8 cellular contexts compared by ENCODE assay signal in the genomic region with DNA sequence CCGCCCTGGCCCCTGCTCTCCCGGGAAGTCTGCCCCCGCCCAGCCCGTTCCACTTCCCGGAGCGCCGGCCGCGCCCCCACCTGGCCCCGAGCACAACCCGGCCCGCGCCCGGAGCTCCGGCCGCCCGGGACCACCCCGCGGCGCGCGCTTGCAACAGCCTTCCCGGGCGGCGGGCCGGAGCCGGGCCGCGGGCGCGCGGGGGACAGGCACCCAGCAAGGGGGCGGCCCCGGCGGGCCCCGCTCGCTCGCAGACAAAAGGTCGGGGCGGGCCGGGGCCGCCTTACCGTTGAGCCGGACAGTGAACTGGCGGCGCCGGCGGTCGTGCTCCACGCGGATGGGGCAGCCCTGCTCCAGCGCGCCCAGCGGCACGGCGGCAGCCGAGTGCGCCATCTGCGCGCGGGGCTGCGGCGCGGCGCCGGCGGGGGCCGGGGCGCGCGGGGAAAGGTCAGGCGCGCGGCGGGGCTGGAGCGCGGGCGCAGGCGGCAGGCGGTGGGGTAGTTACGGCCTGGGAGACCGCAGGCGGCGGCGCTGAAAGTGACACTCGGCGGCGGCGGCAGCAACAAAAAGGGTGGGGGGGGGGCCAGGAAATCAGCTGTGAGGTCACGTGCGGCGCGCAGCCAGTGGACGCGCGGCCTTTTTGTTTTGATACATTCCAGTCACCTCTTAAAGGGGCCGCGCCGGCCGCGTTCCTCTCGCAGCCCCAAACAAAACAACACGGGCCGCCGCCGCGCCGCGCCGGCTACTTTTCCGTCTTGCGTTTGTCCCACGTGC. TPM values are rescaled to one million over a fixed set of nuclear protein-coding genes. Genes with fewer than 3 reads are reported as not detected.
DNase-seq lines count a peak whose midpoint lies in the region; ATAC-seq and TF ChIP-seq lines count a peak whose summit lies in the region.

A gene with protein sequence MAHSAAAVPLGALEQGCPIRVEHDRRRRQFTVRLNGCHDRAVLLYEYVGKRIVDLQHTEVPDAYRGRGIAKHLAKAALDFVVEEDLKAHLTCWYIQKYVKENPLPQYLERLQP (minus strand): TSS at position 536 of the 771 bp plus-strand sequence. CDS start 146 bp downstream, at position 390.

- peak; percentile 80 for ATAC-seq in GM19035 (IDR thresholded peaks at IDR 0.05; ENCODE audit: unreplicated experiment)
- peak; percentile 74 for ATAC-seq in HG03280 (IDR thresholded peaks at IDR 0.05; ENCODE audit: unreplicated experiment)

- H3K27me3 Mint-ChIP-seq in endothelial cell (ENCODE audit: unreplicated experiment) (peaks cover 19% of the 10 kb centered on the region), mesothelial cell of epicardium (ENCODE audit: low read depth) (no peaks in the 10 kb centered on the region)

- TF ChIP-seq CTCF in endothelial cell (IDR thresholded peaks at IDR 0.05; ENCODE audit: unreplicated experiment) (no peak), mesothelial cell of epicardium (IDR thresholded peaks at IDR 0.05; ENCODE audit: unreplicated experiment) (no peak)

- peak within 1 kb of the TSS; percentile 88 for H3K4me3 Mint-ChIP-seq in endothelial cell (ENCODE audit: unreplicated experiment)
- H3K4me3 Mint-ChIP-seq in mesothelial cell of epicardium = peak within 1 kb of the TSS; percentile 78

- peaks cover 6% of the 10 kb centered on the region for H3K36me3 Mint-ChIP-seq in endothelial cell (ENCODE audit: low read depth, unreplicated experiment)
- no peaks in the 10 kb centered on the region for H3K36me3 Mint-ChIP-seq in mesothelial cell of epicardium

- H3K4me1 Mint-ChIP-seq in endothelial cell (ENCODE audit: unreplicated experiment) = peaks cover 7% of the 10 kb centered on the region
- H3K4me1 Mint-ChIP-seq in mesothelial cell of epicardium = peaks cover 4% of the 10 kb centered on the region

- peak; percentile 92 for DNase-seq in AG08396 (ENCODE audit: low spot score)
- DNase-seq in NOMO-1 treated with dmso at 0.1 percent for 144 hours (lab: John Stamatoyannopoulos, UW; ENCODE audit: unreplicated experiment) = peak; percentile 76
- DNase-seq in activated CD8-positive, alpha-beta memory T cell treated with anti-CD3 and anti-CD28 coated beads, Interleukin-2, amount 50 U/mL, for 1 hour (ENCODE audit: extremely low read depth) = peak; percentile 49
- DNase-seq in endothelial cell (ENCODE audit: low spot score) = peak; percentile 71
- peak; percentile 59 to 72 for DNase-seq in mesothelial cell of epicardium (ENCODE audit: low spot score in 2 of 2, unreplicated experiment in 2 of 2)
- peak; percentile 53 for DNase-seq in stimulated activated CD8-positive, alpha-beta memory T cell treated with anti-CD3 and anti-CD28 coated beads, Interleukin-15, amount 100 ng/mL, for 24 hours (ENCODE audit: low read depth)

- H3K27ac Mint-ChIP-seq in endothelial cell (ENCODE audit: unreplicated experiment) (no peak within 1 kb of the TSS), mesothelial cell of epicardium (peak within 1 kb of the TSS; percentile 78)

- H3K9me3 Mint-ChIP-seq in endothelial cell (ENCODE audit: unreplicated experiment) = no peaks in the 10 kb centered on the region
- no peaks in the 10 kb centered on the region for H3K9me3 Mint-ChIP-seq in mesothelial cell of epicardium

RNA-seq across cellular contexts. Expression of the gene that starts here (rescaled TPM):
- total RNA-seq in endothelial cell (ENCODE audit: unreplicated experiment) (30.3 TPM), mesothelial cell of epicardium (12.3 to 12.7 TPM (median 12.7 TPM) in 3 replicates)

Comparison
In these comparisons a context has a peak if more than half of its experiments do, and no peak if none do; other contexts are left out.
1. Peak in every context shown above with its lines: DNase-seq and ATAC-seq.